27 cellular contexts compared by ENCODE assay signal in the genomic region with DNA sequence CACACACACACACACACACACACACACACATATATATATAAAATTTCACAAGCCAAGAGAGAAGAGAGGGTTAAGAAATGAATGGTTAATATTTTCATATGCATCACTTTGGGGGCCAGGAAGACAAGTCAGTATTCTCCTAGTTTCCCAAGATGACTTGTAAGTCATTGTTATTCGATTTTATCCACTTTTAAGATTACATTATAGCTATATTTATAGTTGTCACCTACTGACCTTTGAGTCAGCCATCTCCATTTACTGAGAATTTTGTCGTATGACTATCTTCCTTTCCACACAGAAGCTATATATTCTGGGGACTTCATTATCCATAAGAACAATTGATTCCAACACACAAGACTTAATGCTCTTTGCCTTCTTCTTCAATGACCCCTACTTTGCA. TPM values are rescaled to one million over a fixed set of nuclear protein-coding genes. Genes with fewer than 3 reads are reported as not detected.
DNase-seq lines count a peak whose midpoint lies in the region; ATAC-seq and TF ChIP-seq lines count a peak whose summit lies in the region.
"Had no signal": no experiment of that assay in that cellular context is flagged by ENCODE, and none has a peak within 500 bp of the region (broad histone marks: within the 10 kb centered on the region; RNA-seq: fewer than 3 reads in every experiment).

No MANE protein-coding gene starts in this region.

- intact Hi-C loops in A673 (cut with micrococcal nuclease; ENCODE audit: unreplicated experiment), result no loop called here

- H3K36me3 ChIP-seq in SK-N-SH (replicated peaks in 1 of 2; ENCODE audit: control insufficient read depth in 1 of 2, insufficient read depth in 2 of 2, low read length in 1 of 2) (no peaks in the 10 kb centered on the region), A673 (ENCODE audit: insufficient read depth, low read length, poor library complexity, severe bottlenecking) (no peaks in the 10 kb centered on the region)
- H3K36me3 ChIP-seq: left ventricle myocardium inferior, suprapubic skin, uterus had no signal

- no peak overlapping the region for H3K4ac ChIP-seq in H9 (ENCODE audit: low read depth, low read length)

- no peak overlapping the region for H3K4me2 ChIP-seq in SK-N-SH
- no peak overlapping the region for H3K4me2 ChIP-seq in H9 (ENCODE audit: insufficient read depth, insufficient read length, low read length)
- H3K4me2 ChIP-seq: hepatocyte had no signal

- TF ChIP-seq EP300 in SK-N-SH (IDR thresholded peaks at IDR 0.05; ENCODE audit: borderline replicate concordance in 1 of 2, low read depth in 1 of 2, low read length in 1 of 2), result no peak

- H3K27me3 ChIP-seq in SK-N-SH (ENCODE audit: insufficient read depth) (no peaks in the 10 kb centered on the region), H9 (ENCODE audit: insufficient read depth, low read length) (no peaks in the 10 kb centered on the region), A673 (replicated peaks; ENCODE audit: insufficient read depth, low read depth, low read length, poor library complexity) (no peaks in the 10 kb centered on the region)
- H3K27me3 ChIP-seq: hepatocyte, suprapubic skin, uterus had no signal

- H2BK20ac ChIP-seq in H9 (ENCODE audit: low read depth, low read length, poor library complexity, severe bottlenecking), result no peak overlapping the region

- no peak overlapping the region for H4K5ac ChIP-seq in H9 (ENCODE audit: insufficient read length, low read depth, low read length)

- H3K9ac ChIP-seq in SK-N-SH (no peak overlapping the region), H9 (ENCODE audit: extremely low read depth, insufficient read length, low read length) (no peak overlapping the region)
- H3K9ac ChIP-seq: parathyroid adenoma had no signal

- TF ChIP-seq RAD21 in SK-N-SH (IDR thresholded peaks at IDR 0.05; ENCODE audit: low read length), result no peak

- no peak overlapping the region for H4K91ac ChIP-seq in H9 (ENCODE audit: insufficient read length, low read depth, low read length)

- H3K27me3 Mint-ChIP-seq in H9 (ENCODE audit: low read depth), result no peaks in the 10 kb centered on the region; the same call in 1 of the 2 replicates
- H3K27me3 Mint-ChIP-seq: CD4-positive, alpha-beta memory T cell; naive thymus-derived CD8-positive, alpha-beta T cell had no signal

- no peak overlapping the region for H3K14ac ChIP-seq in H9 (ENCODE audit: insufficient read depth, low read length)

- H3K9me3 Mint-ChIP-seq in activated naive CD4-positive, alpha-beta T cell treated with anti-CD3 and anti-CD28 coated beads, Interleukin-2, amount 50 U/mL, for 72 hours, result peaks cover 0 to 4% of the 10 kb centered on the region in 2 donors
- H3K9me3 Mint-ChIP-seq in H9, result no peaks in the 10 kb centered on the region
- H3K9me3 Mint-ChIP-seq: immature natural killer cell; mesothelial cell of epicardium; naive thymus-derived CD8-positive, alpha-beta T cell had no signal

- no peaks in the 10 kb centered on the region for H3K79me1 ChIP-seq in H9 (ENCODE audit: insufficient read depth, low read depth, low read length, poor library complexity, severe bottlenecking)

- no peaks in the 10 kb centered on the region for H3K9me2 ChIP-seq in SK-N-SH

- H4K20me1 ChIP-seq in SK-N-SH (ENCODE audit: insufficient read depth), result no peaks in the 10 kb centered on the region
- H4K20me1 ChIP-seq in H9 (ENCODE audit: control insufficient read depth, insufficient read depth, insufficient read length), result no peaks in the 10 kb centered on the region

- no peak overlapping the region for H3K4me3 Mint-ChIP-seq in H9
- H3K4me3 Mint-ChIP-seq: CD4-positive, alpha-beta memory T cell; mesothelial cell of epicardium had no signal

- H2AFZ ChIP-seq in SK-N-SH (ENCODE audit: low read depth) (no peak overlapping the region), H9 (ENCODE audit: low read length) (no peak overlapping the region)
- H2AFZ ChIP-seq: hepatocyte, parathyroid adenoma had no signal

- no peak for DNase-seq in activated naive CD4-positive, alpha-beta T cell treated with anti-CD3 and anti-CD28 coated beads, Interleukin-2, amount 50 U/mL, for 72 hours (ENCODE audit: low spot score in 2 of 2)
- no peak for DNase-seq in activated naive CD4-positive, alpha-beta T cell (lab: John Stamatoyannopoulos, UW)
- DNase-seq in SK-N-SH (no peak), fibroblast of mammary gland (ENCODE audit: low read depth) (peak; percentile 68), H9 (no peak), A673 (ENCODE audit: low spot score) (no peak)
- DNase-seq: activated effector memory CD4-positive, alpha-beta T cell treated with Interleukin-2 at 50 U/mL for 16 hours; aorta; CD4-positive, alpha-beta memory T cell; central memory CD4-positive, alpha-beta T cell; GDM1; immature natural killer cell; left ventricle myocardium inferior; naive thymus-derived CD8-positive, alpha-beta T cell; NCI-H69; right cardiac atrium; RPMI8226; stimulated activated CD8-positive, alpha-beta memory T cell treated with anti-CD3 and anti-CD28 coated beads, Interleukin-4, amount 100 ng/mL, for 48 hours; uterus had no signal

- H3K4me1 ChIP-seq in SK-N-SH (ENCODE audit: control insufficient read depth in 1 of 2, insufficient read depth in 2 of 2, low read depth in 1 of 2, low read length in 1 of 2), result no peaks in the 10 kb centered on the region; a peak in 1 of 4 replicates
- no peaks in the 10 kb centered on the region; the same call in 1 of the 2 replicates for H3K4me1 ChIP-seq in H9 (ENCODE audit: insufficient read depth, low read length)
- H3K4me1 ChIP-seq in A673 (ENCODE audit: insufficient read depth, low read length, poor library complexity, severe bottlenecking), result no peaks in the 10 kb centered on the region
- H3K4me1 ChIP-seq: parathyroid adenoma, uterus had no signal

- H2BK5ac ChIP-seq in H9 (ENCODE audit: insufficient read length, low read length), result no peak overlapping the region

- no peak overlapping the region for H2AK5ac ChIP-seq in H9 (ENCODE audit: insufficient read length, low read length)

- no peaks in the 10 kb centered on the region for H3K9me3 ChIP-seq in SK-N-SH
- H3K9me3 ChIP-seq in H9 (ENCODE audit: control insufficient read depth, low read depth, low read length), result no peaks in the 10 kb centered on the region
- H3K9me3 ChIP-seq in A673 (ENCODE audit: low read depth, low read length, poor library complexity, severe bottlenecking), result no peaks in the 10 kb centered on the region
- H3K9me3 ChIP-seq: left ventricle myocardium inferior, suprapubic skin, uterus had no signal

- H3K23me2 ChIP-seq in H9 (ENCODE audit: insufficient read length, low read depth, low read length, poor library complexity, severe bottlenecking), result no peaks in the 10 kb centered on the region

- H3K27ac ChIP-seq in SK-N-SH (ENCODE audit: low read depth in 2 of 2, low read length in 1 of 2) (peak overlapping the region in 1 of 2 experiments; percentile 64; a peak in 2 of 4 replicates), H9 (ENCODE audit: insufficient read length, low read depth, low read length) (no peak overlapping the region), A673 (ENCODE audit: low read depth, low read length, poor library complexity, severe bottlenecking) (no peak overlapping the region)
- H3K27ac ChIP-seq: hepatocyte, left ventricle myocardium inferior, parathyroid adenoma, suprapubic skin, uterus, VCaP had no signal

- H3K4me1 Mint-ChIP-seq in H9, result no peaks in the 10 kb centered on the region
- H3K4me1 Mint-ChIP-seq: mesothelial cell of epicardium had no signal

- H3F3A ChIP-seq in SK-N-SH (replicated peaks; ENCODE audit: insufficient read depth), result peaks cover 11% of the 10 kb centered on the region

- H3K79me2 ChIP-seq in SK-N-SH (ENCODE audit: insufficient read depth), result peaks cover 69% of the 10 kb centered on the region
- no peaks in the 10 kb centered on the region for H3K79me2 ChIP-seq in H9 (ENCODE audit: insufficient read depth, low read length)

- no peak overlapping the region for H2BK120ac ChIP-seq in H9 (ENCODE audit: low read depth, low read length, poor library complexity, severe bottlenecking)

- H3K36me3 Mint-ChIP-seq in activated naive CD4-positive, alpha-beta T cell treated with anti-CD3 and anti-CD28 coated beads, Interleukin-2, amount 50 U/mL, for 72 hours, result peaks cover 0 to 6% of the 10 kb centered on the region in 2 donors
- no peaks in the 10 kb centered on the region for H3K36me3 Mint-ChIP-seq in H9 (ENCODE audit: insufficient read depth in 1 of 3, low read depth in 3 of 3)
- H3K36me3 Mint-ChIP-seq: immature natural killer cell; mesothelial cell of epicardium; naive thymus-derived CD8-positive, alpha-beta T cell had no signal

- CTCF ChIA-PET in SK-N-SH (lab: Yijun Ruan, JAX) (interaction anchor here (0.8 to 2.4 kb wide), 5 partner anchors 8 to 344 kb away, joined by 3 to 13 read pairs (median 6); a partner anchor contains a TSS), A673 (lab: Charles Lee) (no interaction called here)

- ATAC-seq in activated naive CD4-positive, alpha-beta T cell treated with anti-CD3 and anti-CD28 coated beads, Interleukin-2, amount 50 U/mL, for 72 hours, result peak; percentile 14 to 51
- ATAC-seq in GM19463 (IDR thresholded peaks at IDR 0.05; ENCODE audit: unreplicated experiment), result no peak
- ATAC-seq: HCT116; K562; naive thymus-derived CD8-positive, alpha-beta T cell; right cardiac atrium had no signal

- 38% methylated on average over 2 of the region's 2 CpGs for WGBS in SK-N-SH (ENCODE audit: low lambda C conversion rate)
- WGBS in H9 (ENCODE audit: extremely low coverage, insufficient read length, low lambda C conversion rate), result no CpG with 5 or more reads among the region's 2 CpGs

- H3K27ac Mint-ChIP-seq in activated naive CD4-positive, alpha-beta T cell treated with anti-CD3 and anti-CD28 coated beads, Interleukin-2, amount 50 U/mL, for 72 hours, result peak overlapping the region in 1 of 2 donors; percentile 65
- no peak overlapping the region for H3K27ac Mint-ChIP-seq in H9
- H3K27ac Mint-ChIP-seq: mesothelial cell of epicardium had no signal

- BruUV-seq in A673 (replicated peaks; lab: Mats Ljungman, UMichigan), result no TSS peak

- H3K4me3 ChIP-seq in SK-N-SH (ENCODE audit: low read depth in 2 of 2, low read length in 1 of 2), result no peak overlapping the region
- H3K4me3 ChIP-seq in fibroblast of mammary gland (ENCODE audit: control insufficient read depth, low read depth, low read length), result no peak overlapping the region
- H3K4me3 ChIP-seq in A673 (ENCODE audit: low read depth, low read length, poor library complexity, severe bottlenecking), result no peak overlapping the region
- H3K4me3 ChIP-seq: hepatocyte, K562, left ventricle myocardium inferior, suprapubic skin, uterus had no signal

- H2BK15ac ChIP-seq in H9 (ENCODE audit: low read depth, low read length), result no peak overlapping the region

- H3K18ac ChIP-seq in H9 (ENCODE audit: insufficient read length, low read depth, low read length), result no peak overlapping the region

- no peak for TF ChIP-seq CTCF in SK-N-SH (IDR thresholded peaks at IDR 0.05)
- TF ChIP-seq CTCF in fibroblast of mammary gland (conservative IDR thresholded peaks at IDR 0.05; ENCODE audit: control insufficient read depth, insufficient read depth, low read depth, low read length), result no peak
- no peak for TF ChIP-seq CTCF in H9 (conservative IDR thresholded peaks at IDR 0.05)
- no peak for TF ChIP-seq CTCF in A673 (conservative IDR thresholded peaks at IDR 0.05; ENCODE audit: low read depth, low read length)

- POLR2A ChIA-PET in SK-N-SH (lab: Yijun Ruan, JAX) (no interaction called here), A673 (lab: Charles Lee; ENCODE audit: low non-redundant PET) (interaction anchor here (0.5 kb wide), 1 partner anchor 199 kb away, joined by 5 read pairs; no protein-coding TSS in a partner anchor)

- no peak overlapping the region for H3T11ph ChIP-seq in H9 (ENCODE audit: low read length)

- H3K56ac ChIP-seq in H9 (ENCODE audit: insufficient read length, low read depth, low read length), result no peak overlapping the region

- H3K23ac ChIP-seq in H9 (ENCODE audit: insufficient read length, low read depth, low read length), result no peak overlapping the region

- H4K8ac ChIP-seq in H9 (replicated peaks; ENCODE audit: insufficient read length, low read depth, low read length), result no peak overlapping the region

- H2BK12ac ChIP-seq in H9 (ENCODE audit: insufficient read length, low read depth, low read length), result no peak overlapping the region

RNA-seq across cellular contexts. Expression of a gene that starts 8.9 kb away (rescaled TPM):
- 10 to 100 TPM; 33.5 to 73.0 TPM for total RNA-seq in activated naive CD4-positive, alpha-beta T cell treated with anti-CD3 and anti-CD28 coated beads, Interleukin-2, amount 50 U/mL, for 72 hours
- 3.9 and 4.6 TPM in 2 replicates for polyA plus RNA-seq in SK-N-SH (2012; rRNA removed)
- 3.3 and 4.3 TPM in 2 replicates for polyA plus RNA-seq in SK-N-SH (2012; cell fraction: cytosol; rRNA removed)
- polyA plus RNA-seq in SK-N-SH (2012; cell fraction: nucleus; rRNA removed), result 7.6 and 11.9 TPM in 2 replicates
- 0.13 and 0.57 TPM in 2 replicates for total RNA-seq in H9 (2021)
- total RNA-seq in A673 (2021), result 1.7 and 1.9 TPM in 2 replicates

Comparison
In these comparisons a context has a peak if more than half of its experiments do, and no peak if none do; other contexts are left out.
1. RNA of a gene that starts 8.9 kb away (total RNA-seq): 33.5 to 73.0 TPM in activated naive CD4-positive, alpha-beta T cell treated with anti-CD3 and anti-CD28 coated beads, Interleukin-2, amount 50 U/mL, for 72 hours; 1.7 to 1.9 TPM in A673 and 0.13 to 0.57 TPM in H9; every median in the first group is over 10 times any median in the second.